11 cellular contexts compared by ENCODE assay signal in genomic region chr1:47995306-47996050, GRCh38. TPM values are rescaled to one million over a fixed set of nuclear protein-coding genes. Genes with fewer than 3 reads are reported as not detected.
DNase-seq lines count a peak whose midpoint lies in the region; ATAC-seq and TF ChIP-seq lines count a peak whose summit lies in the region.
"Had no signal": no experiment of that assay in that cellular context is flagged by ENCODE, and none has a peak within 500 bp of the region (broad histone marks: within the 10 kb centered on the region; RNA-seq: fewer than 3 reads in every experiment).

No MANE protein-coding gene starts in this region.

- H3K36me3 Mint-ChIP-seq in activated T-helper 17 cell treated with anti-CD3 and anti-CD28 coated beads, Interleukin-2, amount 50 U/mL, for 72 hours (ENCODE audit: low read depth): no peaks in the 10 kb centered on the region
- H3K36me3 Mint-ChIP-seq: activated naive CD8-positive, alpha-beta T cell treated with anti-CD3 and anti-CD28 coated beads, Interleukin-2, amount 10 ng/mL, durations not matched to agents 7 days and 5 days had no signal

- TF ChIP-seq POLR2A in sigmoid colon (IDR thresholded peaks at IDR 0.05): no peak
- TF ChIP-seq POLR2A in transverse colon (IDR thresholded peaks at IDR 0.05): no peak

- H4K20me1 ChIP-seq in MM.1S (ENCODE audit: insufficient read depth, low read length): no peaks in the 10 kb centered on the region

- peaks cover 39% of the 10 kb centered on the region for H3K27me3 ChIP-seq in iPS-18a (ENCODE audit: control insufficient read depth, insufficient read depth, low read length)
- H3K27me3 ChIP-seq in sigmoid colon: peaks cover 4 to 25% (median 21%) of the 10 kb centered on the region in 3 donors
- peaks cover 33% of the 10 kb centered on the region for H3K27me3 ChIP-seq in transverse colon
- H3K27me3 ChIP-seq in MM.1S (replicated peaks; ENCODE audit: insufficient read depth, low read length): peaks cover 11% of the 10 kb centered on the region

- DNase-seq in sigmoid colon (no peak), transverse colon (no peak), MM.1S (no peak), GM13976 (ENCODE audit: low spot score) (no peak)
- DNase-seq: activated CD4-positive, alpha-beta T cell treated with anti-CD3 and anti-CD28 coated beads for 1 hour; activated naive CD8-positive, alpha-beta T cell treated with anti-CD3 and anti-CD28 coated beads, Interleukin-2, amount 10 ng/mL, durations not matched to agents 7 days and 5 days; effector memory CD4-positive, alpha-beta T cell; upper lobe of right lung had no signal

- intact Hi-C loops in sigmoid colon (cut with DNase I) (loop anchor here (5.0 kb wide), 1 partner anchor 258 kb away; no protein-coding TSS in a partner anchor), transverse colon (cut with DNase I; ENCODE audit: low total_unique reads) (no loop called here)

- TF ChIP-seq CTCF in HEK293 (tag by site-specific recombination; IDR thresholded peaks at IDR 0.05): no peak
- TF ChIP-seq CTCF in sigmoid colon (IDR thresholded peaks at IDR 0.05): no peak
- no peak for TF ChIP-seq CTCF in transverse colon (IDR thresholded peaks at IDR 0.05)
- no peak for TF ChIP-seq CTCF in MM.1S (IDR thresholded peaks at IDR 0.05; ENCODE audit: low read length)
- no peak for TF ChIP-seq CTCF in GM13976 (IDR thresholded peaks at IDR 0.05; ENCODE audit: borderline replicate concordance, control extremely low read depth, extremely low read depth, insufficient read depth, missing control alignments)

- no peaks in the 10 kb centered on the region for H3K79me2 ChIP-seq in MM.1S (ENCODE audit: low read length)

- H3K27ac ChIP-seq in HEK293 (ENCODE audit: extremely low read depth, low read depth, low read length) (no peak overlapping the region; the same call in 1 of the 2 replicates), iPS-18a (ENCODE audit: low read length) (no peak overlapping the region), sigmoid colon (peak overlapping the region; percentile 76 to 88 (median 78)), transverse colon (no peak overlapping the region), MM.1S (ENCODE audit: low read length) (no peak overlapping the region)
- H3K27ac ChIP-seq: upper lobe of right lung had no signal

- CTCF ChIA-PET in HEK293 (lab: Yijun Ruan, JAX): interaction anchor here (0.7 to 8.5 kb wide), 4 partner anchors 22 to 110 kb away, joined by 3 to 151 read pairs (median 4); no protein-coding TSS in a partner anchor

- H3K9me2 ChIP-seq in MM.1S (replicated peaks; ENCODE audit: insufficient read depth, low read length): no peaks in the 10 kb centered on the region

- POLR2A ChIA-PET in HEK293 (lab: Yijun Ruan, JAX): no interaction called here

- H3K4me1 ChIP-seq in HEK293 (ENCODE audit: control insufficient read depth, insufficient read depth, low read length) (peaks cover 11% of the 10 kb centered on the region), iPS-18a (ENCODE audit: control insufficient read depth, low read depth, low read length) (peaks cover 23% of the 10 kb centered on the region), sigmoid colon (peaks cover 0 to 17% (median 12%) of the 10 kb centered on the region in 4 donors), transverse colon (peaks cover 0 to 10% (median 8%) of the 10 kb centered on the region in 4 donors), MM.1S (ENCODE audit: low read length) (no peaks in the 10 kb centered on the region)

- H3K27ac Mint-ChIP-seq in activated T-helper 17 cell treated with anti-CD3 and anti-CD28 coated beads, Interleukin-2, amount 50 U/mL, for 72 hours: no peak overlapping the region
- H3K27ac Mint-ChIP-seq: activated naive CD8-positive, alpha-beta T cell treated with anti-CD3 and anti-CD28 coated beads, Interleukin-2, amount 10 ng/mL, durations not matched to agents 7 days and 5 days had no signal

- no peaks in the 10 kb centered on the region for H3K9me3 Mint-ChIP-seq in activated T-helper 17 cell treated with anti-CD3 and anti-CD28 coated beads, Interleukin-2, amount 50 U/mL, for 72 hours
- H3K9me3 Mint-ChIP-seq: activated naive CD8-positive, alpha-beta T cell treated with anti-CD3 and anti-CD28 coated beads, Interleukin-2, amount 10 ng/mL, durations not matched to agents 7 days and 5 days had no signal

- H3K9me3 ChIP-seq in HEK293 (ENCODE audit: control insufficient read depth, insufficient read depth, low read depth, low read length) (no peaks in the 10 kb centered on the region), iPS-18a (ENCODE audit: control insufficient read depth, low read depth, low read length) (no peaks in the 10 kb centered on the region), sigmoid colon (no peaks in the 10 kb centered on the region), transverse colon (no peaks in the 10 kb centered on the region), MM.1S (replicated peaks; ENCODE audit: insufficient read depth, low read length) (no peaks in the 10 kb centered on the region)
- H3K9me3 ChIP-seq: upper lobe of right lung had no signal

- no peak for ATAC-seq in activated T-helper 17 cell treated with anti-CD3 and anti-CD28 coated beads, Interleukin-2, amount 50 U/mL, for 72 hours (replicated peaks)

- H3K4me1 Mint-ChIP-seq in activated T-helper 17 cell treated with anti-CD3 and anti-CD28 coated beads, Interleukin-2, amount 50 U/mL, for 72 hours: peaks cover 5% of the 10 kb centered on the region

- peaks cover 0 to 11% of the 10 kb centered on the region in 2 experiments; a peak in 1 of 3 replicates for H3K36me3 ChIP-seq in HEK293 (ENCODE audit: control insufficient read depth in 2 of 2, insufficient read depth in 1 of 2, low read length in 2 of 2)
- peaks cover 4% of the 10 kb centered on the region for H3K36me3 ChIP-seq in iPS-18a (ENCODE audit: control insufficient read depth, low read depth, low read length)
- no peaks in the 10 kb centered on the region for H3K36me3 ChIP-seq in sigmoid colon
- H3K36me3 ChIP-seq in transverse colon: no peaks in the 10 kb centered on the region
- H3K36me3 ChIP-seq in MM.1S (replicated peaks; ENCODE audit: insufficient read depth, low read length): no peaks in the 10 kb centered on the region
- H3K36me3 ChIP-seq: upper lobe of right lung had no signal

- no peaks in the 10 kb centered on the region for H3F3A ChIP-seq in MM.1S (ENCODE audit: insufficient read depth, low read length)

- TF ChIP-seq EP300 in sigmoid colon (IDR thresholded peaks at IDR 0.05): no peak
- TF ChIP-seq EP300 in transverse colon (IDR thresholded peaks at IDR 0.05; ENCODE audit: low read depth): no peak

- in situ Hi-C loops in transverse colon (cut with MboI; ENCODE audit: low pct_ligation_motif_present in 1 of 4, low pct_unique_long_range_greater_than_20kb in 1 of 4, low sequenced_read_pairs in 3 of 4) (no loop called here), GM13976 (cut with MboI; ENCODE audit: low sequenced_read_pairs, unreplicated experiment) (no loop called here)

- WGBS in sigmoid colon, 2 donors: 78 to 83% methylated on average over 8 of the region's 8 CpGs
- WGBS in transverse colon (ENCODE audit: low coverage in 1 of 2), 2 donors: 74 to 76% methylated on average over 4 to 8 of the region's 8 CpGs

- no peak overlapping the region for H3K4me2 ChIP-seq in MM.1S (ENCODE audit: low read depth, low read length)

- H3K27me3 Mint-ChIP-seq in activated T-helper 17 cell treated with anti-CD3 and anti-CD28 coated beads, Interleukin-2, amount 50 U/mL, for 72 hours: peaks cover 54% of the 10 kb centered on the region

- H3K4me3 ChIP-seq in HEK293 (ENCODE audit: low read depth, low read length) (no peak overlapping the region), iPS-18a (ENCODE audit: low read length) (peak overlapping the region; percentile 56), sigmoid colon (peak overlapping the region; percentile 49 to 77 (median 62)), transverse colon (peak overlapping the region in 1 of 4 donors; percentile 57), MM.1S (ENCODE audit: low read length) (no peak overlapping the region)

- H3K4me3 Mint-ChIP-seq in activated T-helper 17 cell treated with anti-CD3 and anti-CD28 coated beads, Interleukin-2, amount 50 U/mL, for 72 hours: peak overlapping the region; percentile 46

- H3K9ac ChIP-seq in iPS-18a (ENCODE audit: low read length): no peak overlapping the region
- no peak overlapping the region for H3K9ac ChIP-seq in MM.1S (ENCODE audit: low read length)

- H2AFZ ChIP-seq in MM.1S (ENCODE audit: low read length): no peak overlapping the region

TF ChIP-seq in HEK293, 187 proteins besides CTCF, POLR2A, EP300 and RAD21 (continues in another document):
- TF ChIP-seq ZNF660 (tag by site-specific recombination; IDR thresholded peaks at IDR 0.05): no peak
- TF ChIP-seq ZNF280D (tag by site-specific recombination; IDR thresholded peaks at IDR 0.05): no peak
- TF ChIP-seq YY1 (tag by site-specific recombination; IDR thresholded peaks at IDR 0.05): no peak
- TF ChIP-seq ZNF701 (tag by site-specific recombination; IDR thresholded peaks at IDR 0.05): no peak
- TF ChIP-seq ZNF169 (tag by site-specific recombination; IDR thresholded peaks at IDR 0.05): no peak

RNA-seq across cellular contexts. Expression of gene TRABD2B, which starts 1.7 kb away (rescaled TPM):
- total RNA-seq in activated T-helper 17 cell treated with anti-CD3 and anti-CD28 coated beads, Interleukin-2, amount 50 U/mL, for 72 hours: not detected
- total RNA-seq in sigmoid colon (1 to 10 TPM in 2 of 4 donors, under 1 TPM in 2; 0.66 to 1.4 (median 1.0) TPM), transverse colon (under 1 TPM in 3 of 4 donors, not detected in 1; 0.27 to 0.48 (median 0.37) TPM)
- 1 to 10 TPM in 1 of 3 donors, under 1 TPM in 1, not detected in 1; 0.63 to 1.8 TPM for polyA plus RNA-seq in sigmoid colon
- total RNA-seq: activated naive CD8-positive, alpha-beta T cell treated with anti-CD3 and anti-CD28 coated beads, Interleukin-2, amount 10 ng/mL, durations not matched to agents 7 days and 5 days had no signal

Comparison
In these comparisons a context has a peak if more than half of its experiments do, and no peak if none do; other contexts are left out.
1. H3K27ac ChIP-seq: peak in sigmoid colon (4 of 4); none in HEK293 (single experiment), iPS-18a (single experiment), transverse colon (0 of 4) and MM.1S (single experiment).
2. H3K4me3 ChIP-seq: peak in iPS-18a (single experiment) and sigmoid colon (4 of 4); none in HEK293 (single experiment) and MM.1S (single experiment).